ENCODE assay signal across 15 cellular contexts in the genomic region with DNA sequence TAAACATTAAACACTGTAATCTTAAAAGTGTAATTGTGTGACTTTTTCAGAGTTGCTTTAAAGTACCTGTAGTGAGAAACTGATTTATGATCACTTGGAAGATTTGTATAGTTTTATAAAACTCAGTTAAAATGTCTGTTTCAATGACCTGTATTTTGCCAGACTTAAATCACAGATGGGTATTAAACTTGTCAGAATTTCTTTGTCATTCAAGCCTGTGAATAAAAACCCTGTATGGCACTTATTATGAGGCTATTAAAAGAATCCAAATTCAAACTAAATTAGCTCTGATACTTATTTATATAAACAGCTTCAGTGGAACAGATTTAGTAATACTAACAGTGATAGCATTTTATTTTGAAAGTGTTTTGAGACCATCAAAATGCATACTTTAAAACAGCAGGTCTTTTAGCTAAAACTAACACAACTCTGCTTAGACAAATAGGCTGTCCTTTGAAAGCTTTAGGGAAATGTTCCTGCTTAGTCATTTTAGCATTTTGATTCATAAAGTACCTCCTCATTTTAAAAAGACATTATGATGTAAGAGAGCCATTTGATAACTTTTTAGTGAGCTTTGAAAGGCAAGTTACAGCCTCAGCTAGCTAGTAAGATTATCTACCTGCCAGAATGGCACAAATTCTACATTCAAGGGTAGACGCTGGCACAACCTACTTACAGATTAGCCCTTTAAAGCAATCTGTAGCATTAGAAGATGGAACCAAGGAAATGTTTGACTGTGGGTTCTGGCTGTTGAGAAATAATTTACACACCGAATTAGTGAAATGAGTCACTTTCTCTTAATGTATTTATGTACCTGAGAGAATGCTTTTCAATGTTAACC. TPM values are rescaled to one million over a fixed set of nuclear protein-coding genes. Genes with fewer than 3 reads are reported as not detected.
DNase-seq lines count a peak whose midpoint lies in the region; ATAC-seq and TF ChIP-seq lines count a peak whose summit lies in the region.
"Had no signal": no experiment of that assay in that cellular context is flagged by ENCODE, and none has a peak within 500 bp of the region (broad histone marks: within the 10 kb centered on the region; RNA-seq: fewer than 3 reads in every experiment).

No MANE protein-coding gene starts in this region.

- H3K27me3 ChIP-seq in smooth muscle cell (ENCODE audit: low read depth) = no peaks in the 10 kb centered on the region
- H3K27me3 ChIP-seq: dorsolateral prefrontal cortex, gastroesophageal sphincter, neutrophil had no signal

- no peaks in the 10 kb centered on the region for H3K9me3 Mint-ChIP-seq in activated CD8-positive, alpha-beta memory T cell treated with anti-CD3 and anti-CD28 coated beads, Interleukin-2, amount 10 ng/mL, durations not matched to agents 7 days and 5 days (ENCODE audit: low read depth)
- H3K9me3 Mint-ChIP-seq in activated T-helper 17 cell treated with anti-CD3 and anti-CD28 coated beads, Interleukin-2, amount 50 U/mL, for 72 hours = no peaks in the 10 kb centered on the region

- peaks cover 25% of the 10 kb centered on the region for H3F3A ChIP-seq in smooth muscle cell (ENCODE audit: low read depth)

- H3K36me3 Mint-ChIP-seq in activated CD8-positive, alpha-beta memory T cell treated with anti-CD3 and anti-CD28 coated beads, Interleukin-2, amount 10 ng/mL, durations not matched to agents 7 days and 5 days = peaks cover 50% of the 10 kb centered on the region
- peaks cover 90% of the 10 kb centered on the region for H3K36me3 Mint-ChIP-seq in activated T-helper 17 cell treated with anti-CD3 and anti-CD28 coated beads, Interleukin-2, amount 50 U/mL, for 72 hours (ENCODE audit: low read depth)

- H3K9me3 ChIP-seq in smooth muscle cell (replicated peaks; ENCODE audit: low read depth) = no peaks in the 10 kb centered on the region
- H3K9me3 ChIP-seq: gastroesophageal sphincter, neutrophil had no signal

- no peak overlapping the region for H3K4me3 Mint-ChIP-seq in activated CD8-positive, alpha-beta memory T cell treated with anti-CD3 and anti-CD28 coated beads, Interleukin-2, amount 10 ng/mL, durations not matched to agents 7 days and 5 days
- H3K4me3 Mint-ChIP-seq in activated T-helper 17 cell treated with anti-CD3 and anti-CD28 coated beads, Interleukin-2, amount 50 U/mL, for 72 hours = peak overlapping the region; percentile 49

- no peaks in the 10 kb centered on the region for H3K27me3 Mint-ChIP-seq in activated CD8-positive, alpha-beta memory T cell treated with anti-CD3 and anti-CD28 coated beads, Interleukin-2, amount 10 ng/mL, durations not matched to agents 7 days and 5 days
- H3K27me3 Mint-ChIP-seq in activated T-helper 17 cell treated with anti-CD3 and anti-CD28 coated beads, Interleukin-2, amount 50 U/mL, for 72 hours = no peaks in the 10 kb centered on the region

- 91% methylated on average over 2 of the region's 2 CpGs for WGBS in smooth muscle cell (ENCODE audit: low lambda C conversion rate)

- ATAC-seq in activated CD8-positive, alpha-beta memory T cell treated with anti-CD3 and anti-CD28 coated beads, Interleukin-2, amount 10 ng/mL, durations not matched to agents 7 days and 5 days = peak; percentile 14
- ATAC-seq in HG02884 (IDR thresholded peaks at IDR 0.05; ENCODE audit: unreplicated experiment) (peak; percentile 51), GM18858 (IDR thresholded peaks at IDR 0.05; ENCODE audit: unreplicated experiment) (no peak)
- ATAC-seq in activated T-helper 17 cell treated with anti-CD3 and anti-CD28 coated beads, Interleukin-2, amount 50 U/mL, for 72 hours (replicated peaks) = peak; percentile 78
- ATAC-seq: gastroesophageal sphincter had no signal

- no peak overlapping the region for H3K9ac ChIP-seq in smooth muscle cell (ENCODE audit: low read depth)

- H3K27ac ChIP-seq in smooth muscle cell (ENCODE audit: low read depth) = peak overlapping the region; percentile 36
- H3K27ac ChIP-seq: dorsolateral prefrontal cortex, neutrophil had no signal

- H3K79me2 ChIP-seq in smooth muscle cell (ENCODE audit: low read depth) = peaks cover 14% of the 10 kb centered on the region

- no peaks in the 10 kb centered on the region for H3K4me1 ChIP-seq in smooth muscle cell (ENCODE audit: low read depth)

- H3K4me3 ChIP-seq in smooth muscle cell = no peak overlapping the region
- H3K4me3 ChIP-seq: dorsolateral prefrontal cortex, gastroesophageal sphincter had no signal

- DNase-seq in activated CD8-positive, alpha-beta memory T cell treated with anti-CD3 and anti-CD28 coated beads, Interleukin-2, amount 10 ng/mL, durations not matched to agents 7 days and 5 days = no peak
- DNase-seq in activated CD8-positive, alpha-beta memory T cell treated with anti-CD3 and anti-CD28 coated beads for 24 hours = no peak
- DNase-seq in smooth muscle cell (lab: John Stamatoyannopoulos, UW; ENCODE audit: unreplicated experiment) (no peak), dermis blood vessel endothelial cell (no peak), NCI-H187 treated with DMSO at 0.1 percent for 48 hours (lab: John Stamatoyannopoulos, UW) (no peak)
- DNase-seq: dorsolateral prefrontal cortex; NCI-H446; SIG-M5; stimulated activated CD4-positive, alpha-beta T cell treated with anti-CD3 and anti-CD28 coated beads, Interleukin-1b, Interleukin-23, amount 100 ng/mL, for 48 hours; substantia nigra had no signal

- H3K27ac Mint-ChIP-seq in activated CD8-positive, alpha-beta memory T cell treated with anti-CD3 and anti-CD28 coated beads, Interleukin-2, amount 10 ng/mL, durations not matched to agents 7 days and 5 days = peak overlapping the region; percentile 46
- H3K27ac Mint-ChIP-seq in activated T-helper 17 cell treated with anti-CD3 and anti-CD28 coated beads, Interleukin-2, amount 50 U/mL, for 72 hours = peak overlapping the region; percentile 12

- H2AFZ ChIP-seq in smooth muscle cell (ENCODE audit: low read depth) = no peak overlapping the region

- no peak for TF ChIP-seq CTCF in smooth muscle cell (IDR thresholded peaks at IDR 0.05; ENCODE audit: borderline replicate concordance, insufficient read depth, poor library complexity, severe bottlenecking)

- H3K4me1 Mint-ChIP-seq in activated CD8-positive, alpha-beta memory T cell treated with anti-CD3 and anti-CD28 coated beads, Interleukin-2, amount 10 ng/mL, durations not matched to agents 7 days and 5 days = peaks cover 65% of the 10 kb centered on the region
- H3K4me1 Mint-ChIP-seq in activated T-helper 17 cell treated with anti-CD3 and anti-CD28 coated beads, Interleukin-2, amount 50 U/mL, for 72 hours = peaks cover 36% of the 10 kb centered on the region

- H3K36me3 ChIP-seq in smooth muscle cell (ENCODE audit: low read depth) = no peaks in the 10 kb centered on the region

- H4K20me1 ChIP-seq in smooth muscle cell (ENCODE audit: low read depth) = peaks cover 37% of the 10 kb centered on the region

- H3K4me2 ChIP-seq in smooth muscle cell = no peak overlapping the region

- CTCF ChIA-PET in activated CD8-positive, alpha-beta memory T cell treated with anti-CD3 and anti-CD28 coated beads, Interleukin-2, amount 10 ng/mL, durations not matched to agents 7 days and 5 days (lab: Charles Lee) = no interaction called here

RNA-seq across cellular contexts. Expression of a gene that starts 9.4 kb away (rescaled TPM):
- 100 to 1,000 TPM; 190 to 265 TPM for total RNA-seq in activated CD8-positive, alpha-beta memory T cell treated with anti-CD3 and anti-CD28 coated beads, Interleukin-2, amount 10 ng/mL, durations not matched to agents 7 days and 5 days
- total RNA-seq in activated T-helper 17 cell treated with anti-CD3 and anti-CD28 coated beads, Interleukin-2, amount 50 U/mL, for 72 hours = 100 to 1,000 TPM; 148 to 244 TPM
- 128 and 139 TPM in 2 replicates for total RNA-seq in smooth muscle cell
- 229 and 232 TPM in 2 replicates for polyA plus RNA-seq in smooth muscle cell
- total RNA-seq in dermis blood vessel endothelial cell = 236 and 279 TPM in 2 replicates
